8 cellular contexts compared by ENCODE assay signal in the genomic region with DNA sequence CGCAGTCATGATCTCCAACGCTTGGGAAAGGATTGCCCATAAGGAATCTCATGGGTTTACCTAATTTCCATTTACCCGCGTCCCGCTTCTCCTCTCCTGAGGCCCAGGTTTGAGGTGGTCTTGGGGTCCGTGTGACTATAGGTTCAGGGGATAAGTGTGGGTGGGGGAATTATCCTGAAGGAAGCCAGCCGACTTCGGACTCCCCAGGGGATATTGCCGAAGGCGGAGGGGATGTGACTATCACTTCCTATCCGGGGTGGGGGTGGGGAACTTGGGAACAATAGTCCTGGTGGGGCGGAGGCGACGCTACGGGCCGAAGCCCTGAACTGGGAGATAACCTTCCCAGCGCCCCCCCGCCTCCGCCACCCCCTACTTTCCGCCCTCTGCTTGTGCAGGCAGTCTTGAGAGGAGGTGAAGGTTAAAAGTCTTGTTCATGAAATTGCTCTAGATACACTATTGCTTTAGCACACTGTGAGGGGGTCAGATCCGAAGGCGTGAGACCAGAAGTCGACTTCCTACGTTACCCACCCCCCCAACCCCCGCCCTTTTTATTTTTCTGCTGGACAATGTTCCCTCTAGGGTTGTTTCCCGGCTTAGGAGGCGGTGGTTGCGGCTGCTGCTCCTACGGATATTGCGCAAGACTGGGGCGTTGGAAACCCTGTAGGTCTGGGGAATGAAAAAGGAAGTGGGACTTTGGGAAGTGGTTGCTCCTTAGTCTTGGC. TPM values are rescaled to one million over a fixed set of nuclear protein-coding genes. Genes with fewer than 3 reads are reported as not detected.
DNase-seq lines count a peak whose midpoint lies in the region; ATAC-seq, FAIRE-seq and TF ChIP-seq lines count a peak whose summit lies in the region.

No MANE protein-coding gene starts in this region.

- H2AFZ ChIP-seq in endothelial cell of umbilical vein (ENCODE audit: low read depth, low read length): no peak overlapping the region

- peak overlapping the region; percentile 99 for H3K27ac ChIP-seq in endothelial cell of umbilical vein (ENCODE audit: insufficient read depth, low read depth, low read length)

- H3K9me1 ChIP-seq in endothelial cell of umbilical vein (replicated peaks; ENCODE audit: control insufficient read depth, extremely low read depth, insufficient read depth, low read length): no peaks in the 10 kb centered on the region

- no peaks in the 10 kb centered on the region for H3K36me3 ChIP-seq in endothelial cell of umbilical vein (ENCODE audit: control insufficient read depth in 2 of 2, extremely low read depth in 1 of 2, insufficient read depth in 2 of 2, low read length in 2 of 2)

- H3K27me3 Mint-ChIP-seq in activated naive CD4-positive, alpha-beta T cell treated with anti-CD3 and anti-CD28 coated beads for 36 hours (ENCODE audit: low read depth): no peaks in the 10 kb centered on the region
- no peaks in the 10 kb centered on the region for H3K27me3 Mint-ChIP-seq in T-helper 17 cell

- FAIRE-seq in endothelial cell of umbilical vein (lab: Jason Lieb, UNC): peak; percentile 96

- H3K79me2 ChIP-seq in endothelial cell of umbilical vein (ENCODE audit: control insufficient read depth, insufficient read depth, low read length): peaks cover 55% of the 10 kb centered on the region

- CTCF ChIA-PET in activated naive CD4-positive, alpha-beta T cell treated with anti-CD3 and anti-CD28 coated beads for 36 hours (lab: Charles Lee): no interaction called here
- CTCF ChIA-PET in endothelial cell of umbilical vein (lab: Charles Lee): interaction anchor here (0.7 to 2.9 kb wide), 4 partner anchors 10 to 113 kb away, joined by 3 to 17 read pairs (median 6); no protein-coding TSS in a partner anchor

- peaks cover 35% of the 10 kb centered on the region for H3K4me1 ChIP-seq in endothelial cell of umbilical vein (ENCODE audit: control insufficient read depth, extremely low read depth, insufficient read depth, low read length)

- TF ChIP-seq POLR2A in endothelial cell of umbilical vein (IDR thresholded peaks at IDR 0.05; ENCODE audit: low read depth, low read length): peak; percentile 87

- no peaks in the 10 kb centered on the region for H3K9me3 Mint-ChIP-seq in activated naive CD4-positive, alpha-beta T cell treated with anti-CD3 and anti-CD28 coated beads for 36 hours

- dilution Hi-C loops in endothelial cell of umbilical vein (cut with MboI; ENCODE audit: extremely low pct_ligation_motif_present, low sequenced_read_pairs): no loop called here

- intact Hi-C loops in activated naive CD4-positive, alpha-beta T cell treated with anti-CD3 and anti-CD28 coated beads for 36 hours (cut with micrococcal nuclease): loop anchor here (5.0 to 10.0 kb wide), 4 partner anchors 76 to 1181 kb away; a partner anchor contains a TSS
- intact Hi-C loops in endothelial cell of umbilical vein (cut with micrococcal nuclease): loop anchor here (1.0 to 5.0 kb wide), 9 partner anchors 15 to 416 kb away; a partner anchor contains a TSS

- TF ChIP-seq CTCF in endothelial cell of umbilical vein (IDR thresholded peaks at IDR 0.05; ENCODE audit: extremely low read depth in 1 of 2, insufficient read depth in 1 of 2, low read depth in 1 of 2, low read length in 2 of 2): no peak

- H4K20me1 ChIP-seq in endothelial cell of umbilical vein (replicated peaks; ENCODE audit: control insufficient read depth, extremely low read depth, insufficient read depth, low read length): peaks cover 14% of the 10 kb centered on the region

- H3K4me2 ChIP-seq in endothelial cell of umbilical vein (ENCODE audit: insufficient read depth, low read length): peak overlapping the region; percentile 99

- H3K9ac ChIP-seq in endothelial cell of umbilical vein (replicated peaks; ENCODE audit: extremely low read depth, insufficient read depth, low read length): peak overlapping the region; percentile 100

- no peaks in the 10 kb centered on the region for H3K9me3 ChIP-seq in T-helper 17 cell (ENCODE audit: control insufficient read depth, low read length, poor library complexity, severe bottlenecking)
- H3K9me3 ChIP-seq in endothelial cell of umbilical vein (replicated peaks; ENCODE audit: control insufficient read depth, insufficient read depth, low read length): no peaks in the 10 kb centered on the region

- H3K27me3 ChIP-seq in endothelial cell of umbilical vein (ENCODE audit: control insufficient read depth in 2 of 2, insufficient read depth in 2 of 2, low read length in 2 of 2): no peaks in the 10 kb centered on the region

- BruUV-seq in endothelial cell of umbilical vein (replicated peaks; lab: Mats Ljungman, UMichigan): no TSS peak

- H3K4me3 ChIP-seq in endothelial cell of umbilical vein (replicated peaks in 1 of 3; ENCODE audit: insufficient read depth in 1 of 3, low read depth in 1 of 3, low read length in 3 of 3): peak overlapping the region; percentile 70 to 95 (median 87)

- peaks cover 20% of the 10 kb centered on the region for H3K4me1 Mint-ChIP-seq in activated naive CD4-positive, alpha-beta T cell treated with anti-CD3 and anti-CD28 coated beads for 36 hours (ENCODE audit: low read depth)
- H3K4me1 Mint-ChIP-seq in T-helper 17 cell: peaks cover 23% of the 10 kb centered on the region

- DNase-seq in activated naive CD4-positive, alpha-beta T cell treated with anti-CD3 and anti-CD28 coated beads for 36 hours: no peak
- no peak for DNase-seq in activated naive CD4-positive, alpha-beta T cell treated with anti-CD3 and anti-CD28 coated beads, Interleukin-2, amount 50 U/mL, for 16 hours
- DNase-seq in NCI-H128 (lab: John Stamatoyannopoulos, UW; ENCODE audit: unreplicated experiment): peak; percentile 30
- no peak for DNase-seq in T-helper 17 cell
- peak; percentile 95 for DNase-seq in endothelial cell of umbilical vein (ENCODE audit: low read depth, low spot score)
- peak; percentile 87 to 96 for DNase-seq in lung microvascular endothelial cell (ENCODE audit: low read depth in 2 of 2)
- DNase-seq in superior temporal gyrus (ENCODE audit: extremely low spot score): peak; percentile 50

- POLR2A ChIA-PET in endothelial cell of umbilical vein (lab: Charles Lee): interaction anchor here (0.5 to 1.2 kb wide), 2 partner anchors 11 to 74 kb away, joined by 3 to 5 read pairs; no protein-coding TSS in a partner anchor

- H3K36me3 Mint-ChIP-seq in activated naive CD4-positive, alpha-beta T cell treated with anti-CD3 and anti-CD28 coated beads for 36 hours (ENCODE audit: low read depth): no peaks in the 10 kb centered on the region
- no peaks in the 10 kb centered on the region for H3K36me3 Mint-ChIP-seq in T-helper 17 cell (ENCODE audit: low read depth)

- H3K4me3 Mint-ChIP-seq in activated naive CD4-positive, alpha-beta T cell treated with anti-CD3 and anti-CD28 coated beads for 36 hours: peak overlapping the region; percentile 98
- peak overlapping the region; percentile 97 for H3K4me3 Mint-ChIP-seq in T-helper 17 cell

- no peak overlapping the region for H3K27ac Mint-ChIP-seq in activated naive CD4-positive, alpha-beta T cell treated with anti-CD3 and anti-CD28 coated beads for 36 hours
- peak overlapping the region; percentile 74 for H3K27ac Mint-ChIP-seq in T-helper 17 cell

- no peak for ATAC-seq in T-helper 17 cell
- ATAC-seq in activated CD4-positive, CD25-positive, alpha-beta regulatory T cell treated with anti-CD3 and anti-CD28 coated beads, Interleukin-2, amount 50 U/mL, for 24 hours: no peak

TF ChIP-seq in endothelial cell of umbilical vein, 7 proteins besides CTCF, POLR2A, EP300 and RAD21:
- TF ChIP-seq GATA2 (IDR thresholded peaks at IDR 0.05; ENCODE audit: insufficient read depth, insufficient read length, low read depth, low read length) (peak; percentile 67), POLR2AphosphoS5 (IDR thresholded peaks at IDR 0.05; ENCODE audit: insufficient read depth, low read depth, low read length) (peak; percentile 89), MYC (IDR thresholded peaks at IDR 0.05; ENCODE audit: low read depth, low read length) (peak; percentile 60), JUN (IDR thresholded peaks at IDR 0.05; ENCODE audit: borderline replicate concordance, insufficient read depth, insufficient read length, low read depth) (peak; percentile 21), FOS (IDR thresholded peaks at IDR 0.05; ENCODE audit: borderline replicate concordance, insufficient read depth, low read length) (peak; percentile 60), EZH2 (IDR thresholded peaks at IDR 0.05; ENCODE audit: borderline replicate concordance, low read depth, low read length, severe bottlenecking) (no peak)
- TF ChIP-seq, protein P1, sequence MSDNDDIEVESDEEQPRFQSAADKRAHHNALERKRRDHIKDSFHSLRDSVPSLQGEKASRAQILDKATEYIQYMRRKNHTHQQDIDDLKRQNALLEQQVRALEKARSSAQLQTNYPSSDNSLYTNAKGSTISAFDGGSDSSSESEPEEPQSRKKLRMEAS (IDR thresholded peaks at IDR 0.05; ENCODE audit: insufficient read depth, insufficient read length): no peak

RNA-seq across cellular contexts. Expression of a gene that starts 1.3 kb away (rescaled TPM):
- 1 to 10 TPM; 7.2 to 7.6 TPM for total RNA-seq in activated naive CD4-positive, alpha-beta T cell treated with anti-CD3 and anti-CD28 coated beads for 36 hours
- 10 to 100 TPM; 15.5 to 70.8 TPM for total RNA-seq in T-helper 17 cell
- total RNA-seq in endothelial cell of umbilical vein: 132 and 137 TPM in 2 replicates
- 28.7 and 30.6 TPM in 2 replicates for polyA plus RNA-seq in endothelial cell of umbilical vein
- 51.7 and 55.0 TPM in 2 replicates for polyA plus RNA-seq in endothelial cell of umbilical vein (2011; cell fraction: cytosol; rRNA removed)
- polyA plus RNA-seq in endothelial cell of umbilical vein (2011; cell fraction: nucleus; rRNA removed): 69.0 and 76.5 TPM in 2 replicates
- polyA plus RNA-seq in endothelial cell of umbilical vein (2012): 58.6 and 83.5 TPM in 2 replicates
- 84.4 and 88.2 TPM in 2 replicates for polyA minus RNA-seq in endothelial cell of umbilical vein
- polyA minus RNA-seq in endothelial cell of umbilical vein (2011; cell fraction: cytosol; rRNA and poly(A)+ RNA removed): 17.4 TPM
- 143 and 200 TPM in 2 replicates for polyA minus RNA-seq in endothelial cell of umbilical vein (2011; cell fraction: nucleus; rRNA and poly(A)+ RNA removed)
- 34.0 and 44.4 TPM in 2 replicates for total RNA-seq in lung microvascular endothelial cell

Comparison
In these comparisons a context has a peak if more than half of its experiments do, and no peak if none do; other contexts are left out.
1. DNase-seq: peak in NCI-H128 (single experiment), endothelial cell of umbilical vein (single experiment), lung microvascular endothelial cell (2 of 2) and superior temporal gyrus (single experiment); none in activated naive CD4-positive, alpha-beta T cell treated with anti-CD3 and anti-CD28 coated beads for 36 hours (single experiment), activated naive CD4-positive, alpha-beta T cell treated with anti-CD3 and anti-CD28 coated beads, Interleukin-2, amount 50 U/mL, for 16 hours (single experiment) and T-helper 17 cell (0 of 3).